16 cellular contexts compared by ENCODE assay signal in genomic region chr22:38638734-38639133, GRCh38.
"Had no signal": no experiment of that assay in that cellular context is flagged by ENCODE, and none has a peak within 500 bp of the region (broad histone marks: within the 10 kb centered on the region; RNA-seq: fewer than 3 reads in every experiment).

No MANE protein-coding gene starts in this region.

- ATAC-seq: activated CD4-positive, CD25-positive, alpha-beta regulatory T cell treated with anti-CD3 and anti-CD28 coated beads, Interleukin-2, amount 50 U/mL, for 24 hours; activated naive CD8-positive, alpha-beta T cell treated with anti-CD3 and anti-CD28 coated beads, Interleukin-2, amount 50 U/mL, for 24 hours; activated T-helper 17 cell treated with anti-CD3 and anti-CD28 coated beads, Interleukin-2, amount 50 U/mL, for 72 hours; gastroesophageal sphincter; left lobe of liver; natural killer cell; psoas muscle had no signal

- H3K4me3 ChIP-seq: ascending aorta, gastroesophageal sphincter, psoas muscle, sigmoid colon, stomach, testis had no signal

- H3K27me3 ChIP-seq: ascending aorta, gastroesophageal sphincter, sigmoid colon, stomach, testis had no signal

- H3K9me3 ChIP-seq: ascending aorta, gastroesophageal sphincter, psoas muscle, sigmoid colon, stomach, testis had no signal

- DNase-seq: activated naive CD4-positive, alpha-beta T cell treated with Interleukin-2 at 50 U/mL for 16 hours; activated naive CD8-positive, alpha-beta T cell treated with anti-CD3 and anti-CD28 coated beads, Interleukin-2, amount 50 U/mL, for 24 hours; endodermal cell; mammary epithelial cell; natural killer cell; occipital lobe; psoas muscle; sigmoid colon; stimulated activated CD4-positive, alpha-beta T cell treated with anti-CD3 and anti-CD28 coated beads, Interleukin-1b, Interleukin-23, amount 100 ng/mL, for 48 hours; stomach; testis had no signal

- H3K36me3 ChIP-seq: ascending aorta had no signal

- H3K27ac ChIP-seq: ascending aorta, gastroesophageal sphincter, psoas muscle, sigmoid colon, stomach, testis had no signal

- H3K4me1 ChIP-seq: ascending aorta, gastroesophageal sphincter, psoas muscle, sigmoid colon, stomach, testis had no signal
